In genomic region chr19:34838753-34839431, GRCh38 we compare ENCODE assay signal across 1 cellular context.
TF ChIP-seq lines count a peak whose summit lies in the region.

No MANE protein-coding gene starts in this region.

TF ChIP-seq in H1, 55 proteins besides CTCF, POLR2A, EP300 and RAD21 (continued from another document):
- TF ChIP-seq, protein P1, sequence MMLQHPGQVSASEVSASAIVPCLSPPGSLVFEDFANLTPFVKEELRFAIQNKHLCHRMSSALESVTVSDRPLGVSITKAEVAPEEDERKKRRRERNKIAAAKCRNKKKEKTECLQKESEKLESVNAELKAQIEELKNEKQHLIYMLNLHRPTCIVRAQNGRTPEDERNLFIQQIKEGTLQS (IDR thresholded peaks at IDR 0.05; ENCODE audit: insufficient read depth, low read depth, low read length), result no peak
- TF ChIP-seq SIN3A (conservative IDR thresholded peaks at IDR 0.05 in 1 of 2, IDR thresholded peaks at IDR 0.05 in 1 of 2; ENCODE audit: low read depth in 1 of 2, low read length in 2 of 2), result peak in 1 of 2 experiments; percentile 47; a peak in 1 of 4 replicates
- TF ChIP-seq ASH2L (IDR thresholded peaks at IDR 0.05; ENCODE audit: low read length), result peak; percentile 71
- no peak for TF ChIP-seq CBX5 (IDR thresholded peaks at IDR 0.05; ENCODE audit: low read depth, low read length)
- no peak for TF ChIP-seq FOSL1 (IDR thresholded peaks at IDR 0.05; ENCODE audit: insufficient read depth, low read depth, low read length)
- TF ChIP-seq YY1 (IDR thresholded peaks at IDR 0.05; ENCODE audit: low read depth, low read length), result 0 out of 2 replicates have a peak, but pooled peaks have one; percentile 14
- no peak for TF ChIP-seq POU5F1 (IDR thresholded peaks at IDR 0.05; ENCODE audit: low read depth, low read length)
- TF ChIP-seq TEAD4 (IDR thresholded peaks at IDR 0.05; ENCODE audit: low read depth, low read length), result 0 out of 2 replicates have a peak, but pooled peaks have one; percentile 2
- TF ChIP-seq KDM4A (IDR thresholded peaks at IDR 0.05; ENCODE audit: low read depth, low read length, severe bottlenecking), result peak; percentile 82
- TF ChIP-seq CEBPB (IDR thresholded peaks at IDR 0.05; ENCODE audit: low read depth, low read length), result peak; percentile 94
- TF ChIP-seq, protein P2, sequence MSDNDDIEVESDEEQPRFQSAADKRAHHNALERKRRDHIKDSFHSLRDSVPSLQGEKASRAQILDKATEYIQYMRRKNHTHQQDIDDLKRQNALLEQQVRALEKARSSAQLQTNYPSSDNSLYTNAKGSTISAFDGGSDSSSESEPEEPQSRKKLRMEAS (IDR thresholded peaks at IDR 0.05), result peak; percentile 84
